In the genomic region with DNA sequence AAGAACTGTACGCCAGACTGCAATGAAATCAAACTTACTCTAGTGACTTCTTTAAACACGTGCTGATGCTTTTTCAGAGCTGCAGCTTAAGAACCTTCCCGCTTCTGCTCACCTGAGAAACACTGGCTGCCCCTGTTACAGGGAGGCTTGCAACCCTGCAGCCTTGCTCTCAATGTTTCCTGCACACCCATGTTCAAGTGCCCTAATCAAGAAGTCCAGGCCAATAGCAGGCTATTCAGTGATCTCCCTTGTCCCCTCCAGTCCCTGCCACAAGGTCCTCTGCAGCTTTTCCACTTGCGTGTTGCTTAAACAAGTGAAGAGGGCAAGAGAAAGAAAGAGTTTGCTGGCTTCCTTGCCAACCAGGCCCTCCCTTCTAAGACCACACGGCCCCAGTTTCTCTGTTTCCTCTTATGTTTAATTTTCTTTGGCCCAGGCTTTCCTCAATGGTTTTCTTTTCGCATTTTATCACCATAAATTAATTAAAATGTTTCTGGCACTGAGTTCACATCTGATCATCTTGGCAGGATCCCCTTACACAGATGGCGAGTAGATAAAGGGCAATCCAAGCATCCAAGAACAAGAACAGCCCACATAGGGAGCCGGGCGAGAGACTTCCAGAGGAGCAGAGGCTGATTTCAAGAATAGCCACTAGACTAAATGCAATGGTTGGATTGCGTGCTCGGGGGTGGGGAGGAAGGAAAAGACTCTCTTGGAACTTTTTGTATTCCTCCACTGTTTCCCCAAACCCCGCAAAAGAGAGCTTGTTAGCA, we compare ENCODE assay signal across 25 cellular contexts.
"Had no signal": no experiment of that assay in that cellular context is flagged by ENCODE, and none has a peak within 500 bp of the region (broad histone marks: within the 10 kb centered on the region; RNA-seq: fewer than 3 reads in every experiment).

No MANE protein-coding gene starts in this region.

- H3K4me3 ChIP-seq: colonic mucosa, dorsolateral prefrontal cortex, esophagus muscularis mucosa, hepatocyte, left ventricle myocardium inferior, right lobe of liver, transverse colon, uterus had no signal

- H3K4me2 ChIP-seq: hepatocyte had no signal

- H3K27ac ChIP-seq: colonic mucosa, dorsolateral prefrontal cortex, esophagus muscularis mucosa, hepatocyte, left ventricle myocardium inferior, right lobe of liver, transverse colon, uterus had no signal

- DNase-seq: activated B cell treated with CpG ODN at 0.5 μM for 24 hours; activated CD4-positive, alpha-beta T cell treated with anti-CD3 and anti-CD28 coated beads for 36 hours; activated CD4-positive, alpha-beta T cell treated with anti-CD3 and anti-CD28 coated beads, Interleukin-2, amount 50 U/mL, for 48 hours; activated naive CD4-positive, alpha-beta T cell treated with anti-CD3 and anti-CD28 coated beads, Interleukin-2, amount 50 U/mL, for 16 hours; activated T-cell treated with anti-CD3 and anti-CD28 coated beads, Interleukin-2, amount 50 U/mL, for 48 hours; anterior cingulate cortex; central memory CD4-positive, alpha-beta T cell; colonic mucosa; effector memory CD8-positive, alpha-beta T cell; glutamatergic neuron; immature natural killer cell; kidney glomerular epithelial cell; left ventricle myocardium inferior; posterior cingulate gyrus; right lobe of liver; small intestine; stimulated activated CD4-positive, alpha-beta T cell treated with anti-CD3 and anti-CD28 coated beads, Interleukin-2, amount 100 ng/mL, for 24 hours; T1000; transverse colon; uterus had no signal

- H3K9me3 ChIP-seq: colonic mucosa, esophagus muscularis mucosa, left ventricle myocardium inferior, right lobe of liver, transverse colon, uterus had no signal

- ATAC-seq: activated CD4-positive, alpha-beta T cell treated with anti-CD3 and anti-CD28 coated beads for 36 hours; effector memory CD8-positive, alpha-beta T cell; right lobe of liver; stimulated activated memory B cell treated with anti-CD40 and anti-IgM and Interleukin-4, amounts not matched to agents 10 μg/mL and 1 μg/mL and 100 μg/mL, for 72 hours had no signal

- H3K4me1 ChIP-seq: colonic mucosa, esophagus muscularis mucosa, left ventricle myocardium inferior, right lobe of liver, transverse colon, uterus had no signal

- H2AFZ ChIP-seq: hepatocyte had no signal

- H3K36me3 ChIP-seq: colonic mucosa, esophagus muscularis mucosa, left ventricle myocardium inferior, right lobe of liver, transverse colon, uterus had no signal

- FAIRE-seq: frontal cortex, small intestine had no signal

- H3K27me3 ChIP-seq: colonic mucosa, dorsolateral prefrontal cortex, esophagus muscularis mucosa, hepatocyte, right lobe of liver, transverse colon, uterus had no signal

- H3K79me2 ChIP-seq: hepatocyte had no signal
